In genomic region chr11:19790831-19791552, GRCh38 we compare ENCODE assay signal across 13 cellular contexts.
DNase-seq lines count a peak whose midpoint lies in the region; ATAC-seq and TF ChIP-seq lines count a peak whose summit lies in the region.
"Had no signal": no experiment of that assay in that cellular context is flagged by ENCODE, and none has a peak within 500 bp of the region (broad histone marks: within the 10 kb centered on the region; RNA-seq: fewer than 3 reads in every experiment).

No MANE protein-coding gene starts in this region.

- H3K27ac ChIP-seq in H9 (ENCODE audit: insufficient read length, low read depth, low read length) (peak overlapping the region; percentile 10), VCaP (peak overlapping the region; percentile 68; the same call in 1 of the 2 replicates)

- no peak overlapping the region for H4K91ac ChIP-seq in H9 (ENCODE audit: insufficient read length, low read depth, low read length)

- no peak overlapping the region for H2BK20ac ChIP-seq in H9 (ENCODE audit: low read depth, low read length, poor library complexity, severe bottlenecking)

- H3K14ac ChIP-seq in H9 (ENCODE audit: insufficient read depth, low read length): no peak overlapping the region

- no CpG with 5 or more reads among the region's 8 CpGs for WGBS in H9 (ENCODE audit: extremely low coverage, insufficient read length, low lambda C conversion rate)

- no peak overlapping the region for H3K23ac ChIP-seq in H9 (ENCODE audit: insufficient read length, low read depth, low read length)

- no peak overlapping the region for H2BK5ac ChIP-seq in H9 (ENCODE audit: insufficient read length, low read length)

- H2BK12ac ChIP-seq in H9 (ENCODE audit: insufficient read length, low read depth, low read length): no peak overlapping the region

- DNase-seq in H9: peak; percentile 91
- peak; percentile 73 for DNase-seq in mucosa of gallbladder (ENCODE audit: low spot score)
- DNase-seq in activated naive CD4-positive, alpha-beta T cell (lab: John Stamatoyannopoulos, UW): no peak
- no peak for DNase-seq in effector CD4-positive, alpha-beta T cell
- DNase-seq in DMS79 treated with DMSO at 0.1 percent for 48 hours (lab: John Stamatoyannopoulos, UW): no peak
- DNase-seq: heart right ventricle, MM.1S, NCI-H524 treated with DMSO at 0.1 percent for 48 hours had no signal

- peaks cover 45 to 68% of the 10 kb centered on the region in 2 experiments for H3K4me1 Mint-ChIP-seq in H9
- H3K4me1 Mint-ChIP-seq: activated T-helper 17 cell treated with anti-CD3 and anti-CD28 coated beads, Interleukin-2, amount 50 U/mL, for 72 hours had no signal

- H4K8ac ChIP-seq in H9 (replicated peaks; ENCODE audit: insufficient read length, low read depth, low read length): no peak overlapping the region

- H2AK5ac ChIP-seq in H9 (ENCODE audit: insufficient read length, low read length): no peak overlapping the region

- no peaks in the 10 kb centered on the region for H4K20me1 ChIP-seq in H9 (ENCODE audit: control insufficient read depth, insufficient read depth, insufficient read length)

- H3K4ac ChIP-seq in H9 (ENCODE audit: low read depth, low read length): no peak overlapping the region

- H3K9ac ChIP-seq in H9 (ENCODE audit: extremely low read depth, insufficient read length, low read length): no peak overlapping the region

- no peak overlapping the region for H3T11ph ChIP-seq in H9 (ENCODE audit: low read length)

- H3K27me3 ChIP-seq in H9 (ENCODE audit: insufficient read depth, low read length): no peaks in the 10 kb centered on the region
- H3K27me3 ChIP-seq: breast epithelium, heart right ventricle had no signal

- H3K79me2 ChIP-seq in H9 (ENCODE audit: insufficient read depth, low read length): peaks cover 7% of the 10 kb centered on the region; the same call in 1 of the 2 replicates

- H3K4me2 ChIP-seq in H9 (ENCODE audit: insufficient read depth, insufficient read length, low read length): peak overlapping the region; percentile 32

- H3K9me3 Mint-ChIP-seq in H9: no peaks in the 10 kb centered on the region
- H3K9me3 Mint-ChIP-seq: activated T-helper 17 cell treated with anti-CD3 and anti-CD28 coated beads, Interleukin-2, amount 50 U/mL, for 72 hours had no signal

- no peak overlapping the region for H4K5ac ChIP-seq in H9 (ENCODE audit: insufficient read length, low read depth, low read length)

- H3K36me3 Mint-ChIP-seq in H9 (ENCODE audit: insufficient read depth in 1 of 3, low read depth in 3 of 3): peaks cover 0 to 9% (median 0%) of the 10 kb centered on the region in 3 experiments; a peak in 3 of 7 replicates

- no peaks in the 10 kb centered on the region for H3K9me3 ChIP-seq in H9 (ENCODE audit: control insufficient read depth, low read depth, low read length)
- H3K9me3 ChIP-seq: breast epithelium, heart right ventricle had no signal

- H3K4me3 Mint-ChIP-seq in H9: 0 out of 5 replicates have a peak overlapping the region, but pooled peaks of 1 of the 2 experiments have one; percentile 57
- H3K4me3 Mint-ChIP-seq: activated T-helper 17 cell treated with anti-CD3 and anti-CD28 coated beads, Interleukin-2, amount 50 U/mL, for 72 hours had no signal

- peaks cover 14% of the 10 kb centered on the region for H3K4me1 ChIP-seq in H9 (ENCODE audit: insufficient read depth, low read length)
- H3K4me1 ChIP-seq: breast epithelium had no signal

- TF ChIP-seq CTCF in H9 (conservative IDR thresholded peaks at IDR 0.05) (no peak), VCaP (conservative IDR thresholded peaks at IDR 0.05) (no peak)

- H2AFZ ChIP-seq in H9 (ENCODE audit: low read length): no peak overlapping the region

- H3K79me1 ChIP-seq in H9 (ENCODE audit: insufficient read depth, low read depth, low read length, poor library complexity, severe bottlenecking): no peaks in the 10 kb centered on the region

- H3K27me3 Mint-ChIP-seq in H9 (ENCODE audit: low read depth): no peaks in the 10 kb centered on the region

- H2BK120ac ChIP-seq in H9 (ENCODE audit: low read depth, low read length, poor library complexity, severe bottlenecking): no peak overlapping the region

- no peak overlapping the region for H3K18ac ChIP-seq in H9 (ENCODE audit: insufficient read length, low read depth, low read length)

- ATAC-seq in GM18907 (IDR thresholded peaks at IDR 0.05; ENCODE audit: unreplicated experiment) (peak; percentile 88), HG02938 (IDR thresholded peaks at IDR 0.05; ENCODE audit: unreplicated experiment) (no peak)
- ATAC-seq: activated T-helper 17 cell treated with anti-CD3 and anti-CD28 coated beads, Interleukin-2, amount 50 U/mL, for 72 hours had no signal

- H2BK15ac ChIP-seq in H9 (ENCODE audit: low read depth, low read length): no peak overlapping the region

- no peak overlapping the region for H3K56ac ChIP-seq in H9 (ENCODE audit: insufficient read length, low read depth, low read length)

- peak overlapping the region in 2 of 3 experiments; percentile 22 to 84; a peak in 2 of 7 replicates for H3K27ac Mint-ChIP-seq in H9
- H3K27ac Mint-ChIP-seq: activated T-helper 17 cell treated with anti-CD3 and anti-CD28 coated beads, Interleukin-2, amount 50 U/mL, for 72 hours had no signal

- H3K23me2 ChIP-seq in H9 (ENCODE audit: insufficient read length, low read depth, low read length, poor library complexity, severe bottlenecking): no peaks in the 10 kb centered on the region

Comparison
In these comparisons a context has a peak if more than half of its experiments do, and no peak if none do; other contexts are left out.
1. DNase-seq: peak in H9 (single experiment) and mucosa of gallbladder (single experiment); none in activated naive CD4-positive, alpha-beta T cell (0 of 4), effector CD4-positive, alpha-beta T cell (single experiment) and DMS79 treated with DMSO at 0.1 percent for 48 hours (single experiment).